ENCODE assay signal across 8 cellular contexts in the genomic region with DNA sequence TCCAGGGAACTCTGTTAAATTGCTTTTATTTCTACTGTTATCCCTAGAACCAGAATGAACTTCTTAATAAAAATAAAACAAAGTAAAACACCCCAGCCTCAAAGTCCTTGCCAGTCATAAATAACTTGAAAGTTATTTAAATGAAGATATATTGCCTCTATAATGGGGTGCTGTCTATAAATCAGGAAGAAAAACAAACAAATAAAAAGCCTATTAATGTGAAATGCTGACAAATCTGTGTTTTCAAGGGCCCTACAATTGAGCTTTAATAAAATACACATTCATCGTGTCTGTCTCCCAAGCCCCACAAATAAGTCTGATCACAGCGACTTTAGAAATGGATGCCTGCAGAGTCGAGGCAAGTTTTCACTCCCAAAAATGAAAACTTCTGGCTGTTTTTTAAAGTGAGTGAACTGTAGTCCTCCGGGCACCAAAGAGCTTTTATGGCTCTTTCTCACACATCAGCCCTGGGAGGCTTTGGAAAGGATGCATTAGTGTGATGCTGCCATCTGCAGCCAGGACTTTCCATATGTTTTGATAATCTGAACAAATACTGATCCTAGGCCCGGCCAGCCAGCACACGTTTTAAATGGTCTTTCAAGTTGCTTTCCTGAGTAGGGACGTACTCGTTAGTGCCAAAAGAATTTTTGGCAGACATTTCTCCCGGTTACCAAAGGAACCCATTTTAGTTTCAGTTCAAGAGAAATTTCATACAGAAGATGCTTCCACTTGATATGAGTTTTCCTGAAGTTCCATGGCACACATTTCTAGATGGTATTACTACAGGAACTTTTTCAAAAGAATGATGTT. TPM values are rescaled to one million over a fixed set of nuclear protein-coding genes. Genes with fewer than 3 reads are reported as not detected.
DNase-seq lines count a peak whose midpoint lies in the region; ATAC-seq, FAIRE-seq and TF ChIP-seq lines count a peak whose summit lies in the region.

No MANE protein-coding gene starts in this region.

- ATAC-seq in activated CD8-positive, alpha-beta T cell treated with anti-CD3 and anti-CD28 coated beads for 36 hours = no peak
- ATAC-seq in activated CD8-positive, alpha-beta T cell treated with anti-CD3 and anti-CD28 coated beads, Interleukin-2, amount 10 ng/mL, durations not matched to agents 7 days and 5 days = no peak
- ATAC-seq in HG03280 (IDR thresholded peaks at IDR 0.05; ENCODE audit: unreplicated experiment) = no peak

- H3K4me1 ChIP-seq in endothelial cell of umbilical vein (ENCODE audit: control insufficient read depth, extremely low read depth, insufficient read depth, low read length) (no peaks in the 10 kb centered on the region), uterus (no peaks in the 10 kb centered on the region), transverse colon (no peaks in the 10 kb centered on the region)

- H3K27ac ChIP-seq in endothelial cell of umbilical vein (ENCODE audit: insufficient read depth, low read depth, low read length) (no peak overlapping the region), uterus (no peak overlapping the region), transverse colon (no peak overlapping the region)

- TF ChIP-seq POLR2A in endothelial cell of umbilical vein (IDR thresholded peaks at IDR 0.05; ENCODE audit: low read depth, low read length) (no peak), uterus (IDR thresholded peaks at IDR 0.05) (no peak), transverse colon (IDR thresholded peaks at IDR 0.05) (no peak)

- POLR2A ChIA-PET in activated CD8-positive, alpha-beta T cell treated with anti-CD3 and anti-CD28 coated beads for 36 hours (lab: Charles Lee) = no interaction called here
- POLR2A ChIA-PET in activated CD8-positive, alpha-beta T cell treated with anti-CD3 and anti-CD28 coated beads, Interleukin-2, amount 10 ng/mL, durations not matched to agents 7 days and 5 days (lab: Charles Lee) = interaction anchor here (0.7 kb wide), 1 partner anchor 66 kb away, joined by 3 read pairs; no protein-coding TSS in a partner anchor
- POLR2A ChIA-PET in endothelial cell of umbilical vein (lab: Charles Lee) = no interaction called here

- H3K9me1 ChIP-seq in endothelial cell of umbilical vein (replicated peaks; ENCODE audit: control insufficient read depth, extremely low read depth, insufficient read depth, low read length) = no peaks in the 10 kb centered on the region

- in situ Hi-C loops in transverse colon (cut with MboI; ENCODE audit: low pct_ligation_motif_present in 1 of 4, low pct_unique_long_range_greater_than_20kb in 1 of 4, low sequenced_read_pairs in 3 of 4) = loop anchor here in 1 of 4 donors (25.0 kb wide), 1 partner anchor 837 kb away; no protein-coding TSS in a partner anchor

- TF ChIP-seq EP300 in transverse colon (IDR thresholded peaks at IDR 0.05; ENCODE audit: low read depth) = no peak

- dilution Hi-C loops in endothelial cell of umbilical vein (cut with MboI; ENCODE audit: extremely low pct_ligation_motif_present, low sequenced_read_pairs) = no loop called here

- CTCF ChIA-PET in activated CD8-positive, alpha-beta T cell treated with anti-CD3 and anti-CD28 coated beads for 36 hours (lab: Charles Lee) = interaction anchor here (1.4 kb wide), 3 partner anchors 12 to 162 kb away, joined by 3 to 4 read pairs (median 3); no protein-coding TSS in a partner anchor
- CTCF ChIA-PET in activated CD8-positive, alpha-beta T cell treated with anti-CD3 and anti-CD28 coated beads, Interleukin-2, amount 10 ng/mL, durations not matched to agents 7 days and 5 days (lab: Charles Lee) = interaction anchor here (1.0 to 1.6 kb wide), 7 partner anchors 9 to 163 kb away, joined by 3 to 4 read pairs (median 3); no protein-coding TSS in a partner anchor
- CTCF ChIA-PET in endothelial cell of umbilical vein (lab: Charles Lee) = interaction anchor here (0.7 to 2.7 kb wide), 15 partner anchors 8 to 854 kb away, joined by 3 to 47 read pairs (median 5); no protein-coding TSS in a partner anchor

- H3K79me2 ChIP-seq in endothelial cell of umbilical vein (ENCODE audit: control insufficient read depth, insufficient read depth, low read length) = no peaks in the 10 kb centered on the region

- FAIRE-seq in endothelial cell of umbilical vein (lab: Jason Lieb, UNC) = peak; percentile 55

- intact Hi-C loops in activated CD8-positive, alpha-beta T cell treated with anti-CD3 and anti-CD28 coated beads for 36 hours (cut with micrococcal nuclease) = no loop called here
- intact Hi-C loops in endothelial cell of umbilical vein (cut with micrococcal nuclease) (loop anchor here (2.0 kb wide), 1 partner anchor 162 kb away; no protein-coding TSS in a partner anchor), uterus (cut with DNase I; ENCODE audit: low total_unique reads) (no loop called here), transverse colon (cut with DNase I; ENCODE audit: low total_unique reads) (no loop called here)

- peaks cover 4% of the 10 kb centered on the region for H3K9me3 Mint-ChIP-seq in activated CD8-positive, alpha-beta T cell treated with anti-CD3 and anti-CD28 coated beads for 36 hours
- H3K9me3 Mint-ChIP-seq in activated CD8-positive, alpha-beta T cell treated with anti-CD3 and anti-CD28 coated beads, Interleukin-2, amount 10 ng/mL, durations not matched to agents 7 days and 5 days (ENCODE audit: insufficient read depth) = no peaks in the 10 kb centered on the region

- peaks cover 17% of the 10 kb centered on the region for H3K27me3 Mint-ChIP-seq in activated CD8-positive, alpha-beta T cell treated with anti-CD3 and anti-CD28 coated beads for 36 hours
- H3K27me3 Mint-ChIP-seq in activated CD8-positive, alpha-beta T cell treated with anti-CD3 and anti-CD28 coated beads, Interleukin-2, amount 10 ng/mL, durations not matched to agents 7 days and 5 days (ENCODE audit: low read depth) = peaks cover 15% of the 10 kb centered on the region

- H3K9ac ChIP-seq in endothelial cell of umbilical vein (replicated peaks; ENCODE audit: extremely low read depth, insufficient read depth, low read length) = no peak overlapping the region

- no peaks in the 10 kb centered on the region for H3K36me3 ChIP-seq in endothelial cell of umbilical vein (ENCODE audit: control insufficient read depth in 2 of 2, extremely low read depth in 1 of 2, insufficient read depth in 2 of 2, low read length in 2 of 2)
- H3K36me3 ChIP-seq in uterus = no peaks in the 10 kb centered on the region
- no peaks in the 10 kb centered on the region for H3K36me3 ChIP-seq in transverse colon

- H3K27ac Mint-ChIP-seq in activated CD8-positive, alpha-beta T cell treated with anti-CD3 and anti-CD28 coated beads for 36 hours = no peak overlapping the region
- H3K27ac Mint-ChIP-seq in activated CD8-positive, alpha-beta T cell treated with anti-CD3 and anti-CD28 coated beads, Interleukin-2, amount 10 ng/mL, durations not matched to agents 7 days and 5 days = no peak overlapping the region

- DNase-seq in activated CD8-positive, alpha-beta T cell treated with anti-CD3 and anti-CD28 coated beads for 36 hours = peak; percentile 5
- no peak for DNase-seq in activated CD8-positive, alpha-beta T cell treated with anti-CD3 and anti-CD28 coated beads, Interleukin-2, amount 10 ng/mL, durations not matched to agents 7 days and 5 days
- DNase-seq in NCI-H460 (ENCODE audit: extremely low read depth, low read depth) (peak; percentile 63), endothelial cell of umbilical vein (ENCODE audit: low read depth, low spot score) (peak; percentile 16), renal cortical epithelial cell (ENCODE audit: low read depth) (peak; percentile 9), uterus (no peak), transverse colon (no peak)

- H3K9me3 ChIP-seq in endothelial cell of umbilical vein (replicated peaks; ENCODE audit: control insufficient read depth, insufficient read depth, low read length) (no peaks in the 10 kb centered on the region), uterus (no peaks in the 10 kb centered on the region), transverse colon (peaks cover 2 to 3% of the 10 kb centered on the region in 2 donors)

- no peak overlapping the region for H3K4me3 Mint-ChIP-seq in activated CD8-positive, alpha-beta T cell treated with anti-CD3 and anti-CD28 coated beads for 36 hours
- no peak overlapping the region for H3K4me3 Mint-ChIP-seq in activated CD8-positive, alpha-beta T cell treated with anti-CD3 and anti-CD28 coated beads, Interleukin-2, amount 10 ng/mL, durations not matched to agents 7 days and 5 days

- H3K36me3 Mint-ChIP-seq in activated CD8-positive, alpha-beta T cell treated with anti-CD3 and anti-CD28 coated beads for 36 hours (ENCODE audit: low read depth) = peaks cover 1% of the 10 kb centered on the region
- no peaks in the 10 kb centered on the region for H3K36me3 Mint-ChIP-seq in activated CD8-positive, alpha-beta T cell treated with anti-CD3 and anti-CD28 coated beads, Interleukin-2, amount 10 ng/mL, durations not matched to agents 7 days and 5 days (ENCODE audit: low read depth)

- H3K4me3 ChIP-seq in endothelial cell of umbilical vein (replicated peaks in 1 of 3; ENCODE audit: insufficient read depth in 1 of 3, low read depth in 1 of 3, low read length in 3 of 3) = no peak overlapping the region
- no peak overlapping the region for H3K4me3 ChIP-seq in uterus
- no peak overlapping the region for H3K4me3 ChIP-seq in transverse colon

- no peaks in the 10 kb centered on the region for H4K20me1 ChIP-seq in endothelial cell of umbilical vein (replicated peaks; ENCODE audit: control insufficient read depth, extremely low read depth, insufficient read depth, low read length)

- no peak for TF ChIP-seq CTCF in activated CD8-positive, alpha-beta T cell treated with anti-CD3 and anti-CD28 coated beads for 36 hours (IDR thresholded peaks at IDR 0.05)
- TF ChIP-seq CTCF in endothelial cell of umbilical vein (IDR thresholded peaks at IDR 0.05; ENCODE audit: extremely low read depth in 1 of 2, insufficient read depth in 1 of 2, low read depth in 1 of 2, low read length in 2 of 2) (no peak), uterus (IDR thresholded peaks at IDR 0.05) (peak in 2 of 4 experiments; percentile 11 to 19), transverse colon (IDR thresholded peaks at IDR 0.05) (peak in 1 of 5 experiments; percentile 34)

- no peaks in the 10 kb centered on the region for H3K4me1 Mint-ChIP-seq in activated CD8-positive, alpha-beta T cell treated with anti-CD3 and anti-CD28 coated beads for 36 hours (ENCODE audit: low read depth)
- H3K4me1 Mint-ChIP-seq in activated CD8-positive, alpha-beta T cell treated with anti-CD3 and anti-CD28 coated beads, Interleukin-2, amount 10 ng/mL, durations not matched to agents 7 days and 5 days (ENCODE audit: low read depth) = no peaks in the 10 kb centered on the region

- H3K27me3 ChIP-seq in endothelial cell of umbilical vein (ENCODE audit: control insufficient read depth in 2 of 2, insufficient read depth in 2 of 2, low read length in 2 of 2) (peaks cover 5 to 22% of the 10 kb centered on the region in 2 experiments), uterus (no peaks in the 10 kb centered on the region), transverse colon (peaks cover 19% of the 10 kb centered on the region)

- 28 to 33% methylated on average over 3 to 9 of the region's 9 CpGs for WGBS in transverse colon (ENCODE audit: low coverage in 1 of 2), 2 donors

- no TSS peak for BruUV-seq in endothelial cell of umbilical vein (replicated peaks; lab: Mats Ljungman, UMichigan)

- H2AFZ ChIP-seq in endothelial cell of umbilical vein (ENCODE audit: low read depth, low read length) = no peak overlapping the region

- no peak overlapping the region for H3K4me2 ChIP-seq in endothelial cell of umbilical vein (ENCODE audit: insufficient read depth, low read length)

RNA-seq across cellular contexts. Expression of gene NACA2, which starts 16.3 kb away (rescaled TPM):
- not detected for total RNA-seq in activated CD8-positive, alpha-beta T cell treated with anti-CD3 and anti-CD28 coated beads for 36 hours
- not detected for total RNA-seq in activated CD8-positive, alpha-beta T cell treated with anti-CD3 and anti-CD28 coated beads, Interleukin-2, amount 10 ng/mL, durations not matched to agents 7 days and 5 days
- total RNA-seq in NCI-H460 (2014; rRNA removed; shearing (Covaris generic)) = not detected in 2 replicates
- not detected in 2 replicates for polyA plus RNA-seq in NCI-H460 (2014; cell fraction: nucleus; rRNA removed)
- not detected in 2 replicates for total RNA-seq in endothelial cell of umbilical vein
- not detected in 2 replicates for polyA plus RNA-seq in endothelial cell of umbilical vein
- not detected in 2 replicates for polyA plus RNA-seq in endothelial cell of umbilical vein (2011; cell fraction: cytosol; rRNA removed)
- not detected in 2 replicates for polyA plus RNA-seq in endothelial cell of umbilical vein (2011; cell fraction: nucleus; rRNA removed)
- polyA plus RNA-seq in endothelial cell of umbilical vein (2012) = 1.3 and 1.6 TPM in 2 replicates
- not detected in 2 replicates for polyA minus RNA-seq in endothelial cell of umbilical vein
- polyA minus RNA-seq in endothelial cell of umbilical vein (2011; cell fraction: cytosol; rRNA and poly(A)+ RNA removed) = not detected
- polyA minus RNA-seq in endothelial cell of umbilical vein (2011; cell fraction: nucleus; rRNA and poly(A)+ RNA removed) = not detected in 2 replicates
- not detected in 2 replicates for total RNA-seq in renal cortical epithelial cell
- not detected for total RNA-seq in uterus
- total RNA-seq in transverse colon = not detected

Comparison
In these comparisons a context has a peak if more than half of its experiments do, and no peak if none do; other contexts are left out.
1. DNase-seq: peak in activated CD8-positive, alpha-beta T cell treated with anti-CD3 and anti-CD28 coated beads for 36 hours (single experiment), NCI-H460 (single experiment), endothelial cell of umbilical vein (single experiment) and renal cortical epithelial cell (single experiment); none in activated CD8-positive, alpha-beta T cell treated with anti-CD3 and anti-CD28 coated beads, Interleukin-2, amount 10 ng/mL, durations not matched to agents 7 days and 5 days (single experiment), uterus (0 of 2) and transverse colon (single experiment).